ENCODE assay signal across 26 cellular contexts in the genomic region with DNA sequence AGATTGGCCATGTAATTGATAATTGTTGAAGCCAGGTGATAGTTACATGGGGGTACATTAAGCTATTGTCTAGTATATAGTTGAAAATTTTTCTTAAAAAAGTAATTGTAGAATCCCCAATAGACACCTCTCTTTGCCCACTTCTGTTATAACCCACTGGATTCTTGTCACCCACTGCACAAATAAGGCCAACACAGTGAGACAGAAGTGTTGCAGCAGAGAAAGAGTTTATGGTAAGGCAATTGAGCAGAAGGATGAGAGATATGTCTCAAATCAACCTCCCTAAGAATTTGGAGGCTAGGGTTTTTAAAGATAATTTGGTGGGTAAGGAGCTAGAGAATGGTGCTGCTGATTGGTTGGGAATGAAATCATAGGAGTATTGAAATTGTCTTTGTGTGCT.
"Had no signal": no experiment of that assay in that cellular context is flagged by ENCODE, and none has a peak within 500 bp of the region (broad histone marks: within the 10 kb centered on the region; RNA-seq: fewer than 3 reads in every experiment).

No MANE protein-coding gene starts in this region.

- H3K9me3 ChIP-seq: testis, thoracic aorta, thyroid gland, uterus, vagina had no signal

- H3K4me1 ChIP-seq: stomach, suprapubic skin, testis, thyroid gland, tibial artery, tibial nerve, transverse colon, upper lobe of left lung, upper lobe of right lung, uterus, vagina had no signal

- H3K4me3 ChIP-seq: stomach, suprapubic skin, testis, thoracic aorta, thyroid gland, tibial artery, tibial nerve, transverse colon, upper lobe of left lung, upper lobe of right lung, uterus, vagina had no signal

- ATAC-seq: stimulated activated effector memory CD8-positive, alpha-beta T cell treated with anti-CD3 and anti-CD28 coated beads, Interleukin-12 subunit alpha, Interleukin-12 subunit beta, amount 100 ng/mL, for 72 hours; stimulated activated memory B cell treated with anti-CD40 and anti-IgM and Interleukin-4, amounts not matched to agents 10 μg/mL and 1 μg/mL and 100 μg/mL, for 72 hours; stimulated activated naive B cell treated with anti-CD40 and anti-IgM and Interleukin-4, amounts not matched to agents 10 μg/mL and 1 μg/mL and 100 μg/mL, for 72 hours; stimulated activated naive CD8-positive, alpha-beta T cell treated with anti-CD3 and anti-CD28 coated beads, Interleukin-15, amount 100 ng/mL, for 72 hours; stimulated activated naive CD8-positive, alpha-beta T cell treated with anti-CD3 and anti-CD28 coated beads, Interleukin-15, Interleukin-2, amounts not matched to agents 100 U/mL and 50 U/mL, for 24 hours; upper lobe of right lung had no signal

- H3K36me3 ChIP-seq: stomach, suprapubic skin, thoracic aorta, thyroid gland, tibial artery, tibial nerve, transverse colon, upper lobe of left lung, upper lobe of right lung, uterus, vagina had no signal

- H3K27me3 ChIP-seq: stomach, suprapubic skin, testis, thyroid gland, tibial artery, tibial nerve, transverse colon, upper lobe of left lung, upper lobe of right lung, uterus, vagina had no signal

- FAIRE-seq: urothelium cell line had no signal

- H3K27ac ChIP-seq: stomach, suprapubic skin, testis, thoracic aorta, thyroid gland, tibial artery, tibial nerve, transverse colon, upper lobe of left lung, upper lobe of right lung, uterus, vagina had no signal

- DNase-seq: stimulated activated CD4-positive, alpha-beta T cell treated with anti-CD3 and anti-CD28 coated beads, Interleukin-2, amount 100 ng/mL, for 48 hours; stimulated activated CD4-positive, alpha-beta T cell treated with anti-CD3 and anti-CD28 coated beads, Interleukin-4, amount 100 ng/mL, for 24 hours; stimulated activated CD4-positive, alpha-beta T cell treated with anti-CD3 and anti-CD28 coated beads, Interleukin-4, amount 100 ng/mL, for 4 hours; stimulated activated CD8-positive, alpha-beta memory T cell treated with anti-CD3 and anti-CD28 coated beads, Interleukin-4, amount 100 ng/mL, for 48 hours; stimulated activated naive B cell treated with anti-CD40 and anti-IgM and Interleukin-4, amounts not matched to agents 10 μg/mL and 1 μg/mL and 100 μg/mL, for 72 hours; stimulated activated naive CD4-positive, alpha-beta T cell; stimulated activated naive CD4-positive, alpha-beta T cell treated with Interleukin-2 at 50 U/mL for 16 hours; stimulated activated naive CD8-positive, alpha-beta T cell treated with anti-CD3 and anti-CD28 coated beads, Interleukin-15, amount 100 ng/mL, for 72 hours; stimulated activated naive CD8-positive, alpha-beta T cell treated with anti-CD3 and anti-CD28 coated beads, Interleukin-15, Interleukin-2, amounts not matched to agents 100 U/mL and 50 U/mL, for 24 hours; stomach; substantia nigra; testis; thyroid gland; tibial artery; transverse colon; trophoblast cell; upper lobe of left lung; upper lobe of right lung; uterus had no signal
